Comparison of ENCODE assay signal across 2 cellular contexts in the genomic region with DNA sequence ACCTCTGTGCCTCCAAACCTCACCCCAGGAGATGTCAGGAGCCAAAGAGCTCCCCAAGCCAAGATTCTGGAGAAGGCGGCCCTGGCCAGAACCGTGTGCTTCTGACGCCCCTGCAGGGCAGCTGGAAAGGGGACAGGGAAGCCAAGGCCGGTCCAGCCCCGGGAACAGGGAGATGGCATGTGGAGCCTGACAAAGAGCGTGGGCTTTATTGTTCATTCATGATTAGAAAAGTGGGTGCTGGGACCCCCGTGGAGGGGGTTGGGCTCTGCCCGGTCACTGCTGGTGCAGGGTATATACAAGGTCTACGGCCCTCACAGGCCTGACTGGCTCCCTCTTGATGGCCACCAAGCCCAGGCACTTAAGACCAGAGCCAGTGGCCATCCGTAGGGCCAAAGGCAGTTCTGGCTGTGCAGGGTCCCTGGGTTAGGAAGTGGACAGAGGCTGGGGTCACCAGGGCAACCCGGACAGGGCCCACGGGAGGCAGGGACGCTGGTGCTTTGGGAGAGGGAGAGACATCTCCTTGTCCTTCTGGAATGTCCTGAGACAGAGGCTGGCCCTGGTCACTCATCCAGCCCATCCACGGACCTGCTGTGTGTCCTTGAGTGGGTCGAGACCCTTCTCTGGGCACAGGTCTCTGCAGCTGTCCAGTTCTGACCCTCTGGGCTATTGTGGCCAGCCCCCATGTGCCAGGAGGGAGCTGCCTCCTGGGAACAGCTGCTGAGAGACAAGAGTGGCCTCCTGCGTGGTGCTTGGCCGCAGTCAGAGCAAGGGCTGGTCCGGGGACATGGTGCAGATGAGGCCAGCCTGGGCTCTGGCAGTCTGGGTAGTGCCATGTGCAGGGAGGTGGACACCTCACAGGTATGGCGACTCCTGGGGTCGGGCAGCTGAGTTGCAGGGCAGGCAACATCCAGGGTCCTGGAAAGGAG.
TF ChIP-seq lines count a peak whose summit lies in the region.

No MANE protein-coding gene starts in this region.

TF ChIP-seq in IMR-90, 13 proteins besides CTCF, POLR2A, EP300 and RAD21:
- TF ChIP-seq CHD1 (IDR thresholded peaks at IDR 0.05; ENCODE audit: low read depth, low read length) (no peak), FOS (IDR thresholded peaks at IDR 0.05; ENCODE audit: low read depth, low read length) (no peak), CEBPB (IDR thresholded peaks at IDR 0.05; ENCODE audit: low read depth, low read length) (no peak), MAZ (IDR thresholded peaks at IDR 0.05; ENCODE audit: borderline replicate concordance, low read depth, low read length) (no peak), BHLHE40 (IDR thresholded peaks at IDR 0.05; ENCODE audit: low read depth, low read length) (no peak), MAFK (IDR thresholded peaks at IDR 0.05; ENCODE audit: low read depth, low read length) (no peak), RCOR1 (IDR thresholded peaks at IDR 0.05; ENCODE audit: insufficient replicate concordance, low read length) (no peak), RFX5 (IDR thresholded peaks at IDR 0.05; ENCODE audit: low read depth, low read length) (no peak), MXI1 (IDR thresholded peaks at IDR 0.05; ENCODE audit: borderline replicate concordance, low read depth, low read length) (no peak), NFE2L2 (IDR thresholded peaks at IDR 0.05; ENCODE audit: low read depth, low read length) (no peak), SMC3 (IDR thresholded peaks at IDR 0.05; ENCODE audit: low read depth, low read length) (no peak)
- TF ChIP-seq, protein P1, sequence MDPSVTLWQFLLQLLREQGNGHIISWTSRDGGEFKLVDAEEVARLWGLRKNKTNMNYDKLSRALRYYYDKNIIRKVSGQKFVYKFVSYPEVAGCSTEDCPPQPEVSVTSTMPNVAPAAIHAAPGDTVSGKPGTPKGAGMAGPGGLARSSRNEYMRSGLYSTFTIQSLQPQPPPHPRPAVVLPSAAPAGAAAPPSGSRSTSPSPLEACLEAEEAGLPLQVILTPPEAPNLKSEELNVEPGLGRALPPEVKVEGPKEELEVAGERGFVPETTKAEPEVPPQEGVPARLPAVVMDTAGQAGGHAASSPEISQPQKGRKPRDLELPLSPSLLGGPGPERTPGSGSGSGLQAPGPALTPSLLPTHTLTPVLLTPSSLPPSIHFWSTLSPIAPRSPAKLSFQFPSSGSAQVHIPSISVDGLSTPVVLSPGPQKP (IDR thresholded peaks at IDR 0.05; ENCODE audit: borderline replicate concordance, low read depth, low read length), result no peak
- TF ChIP-seq, protein P2, sequence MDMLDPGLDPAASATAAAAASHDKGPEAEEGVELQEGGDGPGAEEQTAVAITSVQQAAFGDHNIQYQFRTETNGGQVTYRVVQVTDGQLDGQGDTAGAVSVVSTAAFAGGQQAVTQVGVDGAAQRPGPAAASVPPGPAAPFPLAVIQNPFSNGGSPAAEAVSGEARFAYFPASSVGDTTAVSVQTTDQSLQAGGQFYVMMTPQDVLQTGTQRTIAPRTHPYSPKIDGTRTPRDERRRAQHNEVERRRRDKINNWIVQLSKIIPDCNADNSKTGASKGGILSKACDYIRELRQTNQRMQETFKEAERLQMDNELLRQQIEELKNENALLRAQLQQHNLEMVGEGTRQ (IDR thresholded peaks at IDR 0.05; ENCODE audit: low read depth, low read length), result no peak

TF ChIP-seq in GM23338, 12 proteins besides CTCF, POLR2A, EP300 and RAD21:
- TF ChIP-seq ZNF114 (CRISPR knock-in tag; IDR thresholded peaks at IDR 0.05) (no peak), ZNF331 (CRISPR knock-in tag; IDR thresholded peaks at IDR 0.05; ENCODE audit: low read depth) (no peak), EZH2 (IDR thresholded peaks at IDR 0.05; ENCODE audit: low read depth, unreplicated experiment) (no peak), NANOG (IDR thresholded peaks at IDR 0.05; ENCODE audit: borderline replicate concordance) (no peak), JUNB (IDR thresholded peaks at IDR 0.05; ENCODE audit: unreplicated experiment) (no peak), EZH2phosphoT487 (IDR thresholded peaks at IDR 0.05; ENCODE audit: unreplicated experiment) (no peak), CREB1 (CRISPR knock-in tag; IDR thresholded peaks at IDR 0.05; ENCODE audit: low read depth) (no peak), STAT1 (IDR thresholded peaks at IDR 0.05; ENCODE audit: unreplicated experiment) (no peak), POLR2AphosphoS5 (IDR thresholded peaks at IDR 0.05; ENCODE audit: low read depth) (no peak)
- TF ChIP-seq, protein P3, sequence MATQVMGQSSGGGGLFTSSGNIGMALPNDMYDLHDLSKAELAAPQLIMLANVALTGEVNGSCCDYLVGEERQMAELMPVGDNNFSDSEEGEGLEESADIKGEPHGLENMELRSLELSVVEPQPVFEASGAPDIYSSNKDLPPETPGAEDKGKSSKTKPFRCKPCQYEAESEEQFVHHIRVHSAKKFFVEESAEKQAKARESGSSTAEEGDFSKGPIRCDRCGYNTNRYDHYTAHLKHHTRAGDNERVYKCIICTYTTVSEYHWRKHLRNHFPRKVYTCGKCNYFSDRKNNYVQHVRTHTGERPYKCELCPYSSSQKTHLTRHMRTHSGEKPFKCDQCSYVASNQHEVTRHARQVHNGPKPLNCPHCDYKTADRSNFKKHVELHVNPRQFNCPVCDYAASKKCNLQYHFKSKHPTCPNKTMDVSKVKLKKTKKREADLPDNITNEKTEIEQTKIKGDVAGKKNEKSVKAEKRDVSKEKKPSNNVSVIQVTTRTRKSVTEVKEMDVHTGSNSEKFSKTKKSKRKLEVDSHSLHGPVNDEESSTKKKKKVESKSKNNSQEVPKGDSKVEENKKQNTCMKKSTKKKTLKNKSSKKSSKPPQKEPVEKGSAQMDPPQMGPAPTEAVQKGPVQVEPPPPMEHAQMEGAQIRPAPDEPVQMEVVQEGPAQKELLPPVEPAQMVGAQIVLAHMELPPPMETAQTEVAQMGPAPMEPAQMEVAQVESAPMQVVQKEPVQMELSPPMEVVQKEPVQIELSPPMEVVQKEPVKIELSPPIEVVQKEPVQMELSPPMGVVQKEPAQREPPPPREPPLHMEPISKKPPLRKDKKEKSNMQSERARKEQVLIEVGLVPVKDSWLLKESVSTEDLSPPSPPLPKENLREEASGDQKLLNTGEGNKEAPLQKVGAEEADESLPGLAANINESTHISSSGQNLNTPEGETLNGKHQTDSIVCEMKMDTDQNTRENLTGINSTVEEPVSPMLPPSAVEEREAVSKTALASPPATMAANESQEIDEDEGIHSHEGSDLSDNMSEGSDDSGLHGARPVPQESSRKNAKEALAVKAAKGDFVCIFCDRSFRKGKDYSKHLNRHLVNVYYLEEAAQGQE (IDR thresholded peaks at IDR 0.05; ENCODE audit: unreplicated experiment), result no peak
- TF ChIP-seq, protein P4, sequence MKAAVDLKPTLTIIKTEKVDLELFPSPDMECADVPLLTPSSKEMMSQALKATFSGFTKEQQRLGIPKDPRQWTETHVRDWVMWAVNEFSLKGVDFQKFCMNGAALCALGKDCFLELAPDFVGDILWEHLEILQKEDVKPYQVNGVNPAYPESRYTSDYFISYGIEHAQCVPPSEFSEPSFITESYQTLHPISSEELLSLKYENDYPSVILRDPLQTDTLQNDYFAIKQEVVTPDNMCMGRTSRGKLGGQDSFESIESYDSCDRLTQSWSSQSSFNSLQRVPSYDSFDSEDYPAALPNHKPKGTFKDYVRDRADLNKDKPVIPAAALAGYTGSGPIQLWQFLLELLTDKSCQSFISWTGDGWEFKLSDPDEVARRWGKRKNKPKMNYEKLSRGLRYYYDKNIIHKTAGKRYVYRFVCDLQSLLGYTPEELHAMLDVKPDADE (IDR thresholded peaks at IDR 0.05), result no peak
- TF ChIP-seq, protein P5, sequence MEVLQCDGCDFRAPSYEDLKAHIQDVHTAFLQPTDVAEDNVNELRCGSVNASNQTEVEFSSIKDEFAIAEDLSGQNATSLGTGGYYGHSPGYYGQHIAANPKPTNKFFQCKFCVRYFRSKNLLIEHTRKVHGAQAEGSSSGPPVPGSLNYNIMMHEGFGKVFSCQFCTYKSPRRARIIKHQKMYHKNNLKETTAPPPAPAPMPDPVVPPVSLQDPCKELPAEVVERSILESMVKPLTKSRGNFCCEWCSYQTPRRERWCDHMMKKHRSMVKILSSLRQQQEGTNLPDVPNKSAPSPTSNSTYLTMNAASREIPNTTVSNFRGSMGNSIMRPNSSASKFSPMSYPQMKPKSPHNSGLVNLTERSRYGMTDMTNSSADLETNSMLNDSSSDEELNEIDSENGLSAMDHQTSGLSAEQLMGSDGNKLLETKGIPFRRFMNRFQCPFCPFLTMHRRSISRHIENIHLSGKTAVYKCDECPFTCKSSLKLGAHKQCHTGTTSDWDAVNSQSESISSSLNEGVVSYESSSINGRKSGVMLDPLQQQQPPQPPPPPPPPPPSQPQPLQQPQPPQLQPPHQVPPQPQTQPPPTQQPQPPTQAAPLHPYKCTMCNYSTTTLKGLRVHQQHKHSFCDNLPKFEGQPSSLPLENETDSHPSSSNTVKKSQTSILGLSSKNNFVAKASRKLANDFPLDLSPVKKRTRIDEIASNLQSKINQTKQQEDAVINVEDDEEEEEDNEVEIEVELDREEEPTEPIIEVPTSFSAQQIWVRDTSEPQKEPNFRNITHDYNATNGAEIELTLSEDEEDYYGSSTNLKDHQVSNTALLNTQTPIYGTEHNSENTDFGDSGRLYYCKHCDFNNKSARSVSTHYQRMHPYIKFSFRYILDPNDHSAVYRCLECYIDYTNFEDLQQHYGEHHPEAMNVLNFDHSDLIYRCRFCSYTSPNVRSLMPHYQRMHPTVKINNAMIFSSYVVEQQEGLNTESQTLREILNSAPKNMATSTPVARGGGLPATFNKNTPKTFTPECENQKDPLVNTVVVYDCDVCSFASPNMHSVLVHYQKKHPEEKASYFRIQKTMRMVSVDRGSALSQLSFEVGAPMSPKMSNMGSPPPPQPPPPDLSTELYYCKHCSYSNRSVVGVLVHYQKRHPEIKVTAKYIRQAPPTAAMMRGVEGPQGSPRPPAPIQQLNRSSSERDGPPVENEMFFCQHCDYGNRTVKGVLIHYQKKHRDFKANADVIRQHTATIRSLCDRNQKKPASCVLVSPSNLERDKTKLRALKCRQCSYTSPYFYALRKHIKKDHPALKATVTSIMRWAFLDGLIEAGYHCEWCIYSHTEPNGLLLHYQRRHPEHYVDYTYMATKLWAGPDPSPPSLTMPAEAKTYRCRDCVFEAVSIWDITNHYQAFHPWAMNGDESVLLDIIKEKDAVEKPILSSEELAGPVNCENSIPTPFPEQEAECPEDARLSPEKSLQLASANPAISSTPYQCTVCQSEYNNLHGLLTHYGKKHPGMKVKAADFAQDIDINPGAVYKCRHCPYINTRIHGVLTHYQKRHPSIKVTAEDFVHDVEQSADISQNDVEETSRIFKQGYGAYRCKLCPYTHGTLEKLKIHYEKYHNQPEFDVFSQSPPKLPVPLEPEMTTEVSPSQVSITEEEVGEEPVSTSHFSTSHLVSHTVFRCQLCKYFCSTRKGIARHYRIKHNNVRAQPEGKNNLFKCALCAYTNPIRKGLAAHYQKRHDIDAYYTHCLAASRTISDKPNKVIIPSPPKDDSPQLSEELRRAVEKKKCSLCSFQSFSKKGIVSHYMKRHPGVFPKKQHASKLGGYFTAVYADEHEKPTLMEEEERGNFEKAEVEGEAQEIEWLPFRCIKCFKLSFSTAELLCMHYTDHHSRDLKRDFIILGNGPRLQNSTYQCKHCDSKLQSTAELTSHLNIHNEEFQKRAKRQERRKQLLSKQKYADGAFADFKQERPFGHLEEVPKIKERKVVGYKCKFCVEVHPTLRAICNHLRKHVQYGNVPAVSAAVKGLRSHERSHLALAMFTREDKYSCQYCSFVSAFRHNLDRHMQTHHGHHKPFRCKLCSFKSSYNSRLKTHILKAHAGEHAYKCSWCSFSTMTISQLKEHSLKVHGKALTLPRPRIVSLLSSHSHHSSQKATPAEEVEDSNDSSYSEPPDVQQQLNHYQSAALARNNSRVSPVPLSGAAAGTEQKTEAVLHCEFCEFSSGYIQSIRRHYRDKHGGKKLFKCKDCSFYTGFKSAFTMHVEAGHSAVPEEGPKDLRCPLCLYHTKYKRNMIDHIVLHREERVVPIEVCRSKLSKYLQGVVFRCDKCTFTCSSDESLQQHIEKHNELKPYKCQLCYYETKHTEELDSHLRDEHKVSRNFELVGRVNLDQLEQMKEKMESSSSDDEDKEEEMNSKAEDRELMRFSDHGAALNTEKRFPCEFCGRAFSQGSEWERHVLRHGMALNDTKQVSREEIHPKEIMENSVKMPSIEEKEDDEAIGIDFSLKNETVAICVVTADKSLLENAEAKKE (CRISPR knock-in tag; IDR thresholded peaks at IDR 0.05), result no peak
